In genomic region chr1:206537141-206537540, GRCh38 we compare ENCODE assay signal across 1 cellular context.
TF ChIP-seq lines count a peak whose summit lies in the region.

No MANE protein-coding gene starts in this region.

TF ChIP-seq in IMR-90, 13 proteins besides CTCF, POLR2A, EP300 and RAD21 (continued from another document):
- TF ChIP-seq NFE2L2 (IDR thresholded peaks at IDR 0.05; ENCODE audit: low read depth, low read length) (no peak), SMC3 (IDR thresholded peaks at IDR 0.05; ENCODE audit: low read depth, low read length) (no peak), FOS (IDR thresholded peaks at IDR 0.05; ENCODE audit: low read depth, low read length) (no peak), USF2 (IDR thresholded peaks at IDR 0.05; ENCODE audit: low read depth, low read length) (no peak), BHLHE40 (IDR thresholded peaks at IDR 0.05; ENCODE audit: low read depth, low read length) (no peak)
